Comparison of ENCODE assay signal across 1 cellular context in the genomic region with DNA sequence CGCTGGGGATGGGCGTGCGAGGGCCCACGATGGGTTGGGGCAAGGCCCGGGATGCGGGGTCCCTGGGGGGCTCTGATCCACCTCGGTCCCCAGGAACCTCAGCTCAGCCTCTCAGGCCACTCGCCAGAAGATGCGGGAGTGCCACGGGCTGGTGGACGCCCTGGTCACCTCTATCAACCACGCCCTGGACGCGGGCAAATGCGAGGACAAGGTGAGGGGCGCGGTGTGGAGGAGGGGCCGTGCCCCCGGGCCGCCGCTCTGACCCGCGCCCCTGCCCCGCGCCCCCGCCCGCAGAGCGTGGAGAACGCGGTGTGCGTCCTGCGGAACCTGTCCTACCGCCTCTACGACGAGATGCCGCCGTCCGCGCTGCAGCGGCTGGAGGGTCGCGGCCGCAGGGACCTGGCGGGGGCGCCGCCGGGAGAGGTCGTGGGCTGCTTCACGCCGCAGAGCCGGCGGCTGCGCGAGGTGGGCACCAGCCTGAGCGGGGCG.
TF ChIP-seq lines count a peak whose summit lies in the region.

No MANE protein-coding gene starts in this region.

TF ChIP-seq in SK-N-SH treated with all-trans-retinoic acid at 6 μM for 48 hours, 23 proteins besides CTCF, POLR2A, EP300 and RAD21 (continued from another document):
- TF ChIP-seq, protein P1, sequence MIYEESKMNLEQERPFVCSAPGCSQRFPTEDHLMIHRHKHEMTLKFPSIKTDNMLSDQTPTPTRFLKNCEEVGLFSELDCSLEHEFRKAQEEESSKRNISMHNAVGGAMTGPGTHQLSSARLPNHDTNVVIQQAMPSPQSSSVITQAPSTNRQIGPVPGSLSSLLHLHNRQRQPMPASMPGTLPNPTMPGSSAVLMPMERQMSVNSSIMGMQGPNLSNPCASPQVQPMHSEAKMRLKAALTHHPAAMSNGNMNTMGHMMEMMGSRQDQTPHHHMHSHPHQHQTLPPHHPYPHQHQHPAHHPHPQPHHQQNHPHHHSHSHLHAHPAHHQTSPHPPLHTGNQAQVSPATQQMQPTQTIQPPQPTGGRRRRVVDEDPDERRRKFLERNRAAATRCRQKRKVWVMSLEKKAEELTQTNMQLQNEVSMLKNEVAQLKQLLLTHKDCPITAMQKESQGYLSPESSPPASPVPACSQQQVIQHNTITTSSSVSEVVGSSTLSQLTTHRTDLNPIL (CRISPR knock-in tag; IDR thresholded peaks at IDR 0.05; ENCODE audit: low read depth), result no peak
- TF ChIP-seq SNAI2 (CRISPR knock-in tag; IDR thresholded peaks at IDR 0.05) (no peak), ESRRG (CRISPR knock-in tag; IDR thresholded peaks at IDR 0.05) (no peak), TSHZ2 (CRISPR knock-in tag; IDR thresholded peaks at IDR 0.05) (no peak), ZFP30 (CRISPR knock-in tag; IDR thresholded peaks at IDR 0.05) (no peak), ZC3H10 (CRISPR knock-in tag; IDR thresholded peaks at IDR 0.05) (no peak), PPARA (CRISPR knock-in tag; IDR thresholded peaks at IDR 0.05; ENCODE audit: borderline replicate concordance) (no peak), ZNF70 (CRISPR knock-in tag; IDR thresholded peaks at IDR 0.05) (no peak), ZNF565 (CRISPR knock-in tag; conservative IDR thresholded peaks at IDR 0.05; ENCODE audit: low read depth) (no peak), ARNTL (CRISPR knock-in tag; IDR thresholded peaks at IDR 0.05; ENCODE audit: borderline replicate concordance, low read depth) (no peak), TOX (CRISPR knock-in tag; IDR thresholded peaks at IDR 0.05; ENCODE audit: borderline replicate concordance) (no peak), ZNF8 (CRISPR knock-in tag; IDR thresholded peaks at IDR 0.05) (no peak), BACH2 (CRISPR knock-in tag; IDR thresholded peaks at IDR 0.05; ENCODE audit: borderline replicate concordance) (no peak), TCF4 (CRISPR knock-in tag; IDR thresholded peaks at IDR 0.05; ENCODE audit: borderline replicate concordance) (no peak), ISL1 (CRISPR knock-in tag; IDR thresholded peaks at IDR 0.05) (no peak)
TF ChIP-seq in SK-N-SH treated with all-trans-retinoic acid at 6 μM for 48 hours: peak in this region for 0.
